In genomic region chr6:126210398-126211075, GRCh38 we compare ENCODE assay signal across 16 cellular contexts.
"Had no signal": no experiment of that assay in that cellular context is flagged by ENCODE, and none has a peak within 500 bp of the region (broad histone marks: within the 10 kb centered on the region; RNA-seq: fewer than 3 reads in every experiment).

No MANE protein-coding gene starts in this region.

- H3K27ac ChIP-seq: heart right ventricle, left ventricle myocardium inferior, ovary, skin epidermis, thyroid gland, WERI-Rb-1 had no signal

- H3K36me3 Mint-ChIP-seq: T-cell had no signal

- H3K4me1 Mint-ChIP-seq: activated T-helper 17 cell treated with anti-CD3 and anti-CD28 coated beads, Interleukin-2, amount 50 U/mL, for 72 hours; central memory CD8-positive, alpha-beta T cell; T-cell had no signal

- FAIRE-seq: frontal cortex, keratinocyte had no signal

- H3K9me3 ChIP-seq: ovary, thyroid gland, uterus had no signal

- H3K9me3 Mint-ChIP-seq: activated naive CD4-positive, alpha-beta T cell treated with anti-CD3 and anti-CD28 coated beads for 36 hours; central memory CD8-positive, alpha-beta T cell had no signal

- H3K4me1 ChIP-seq: heart right ventricle, left ventricle myocardium inferior, thyroid gland, uterus had no signal

- H3K27ac Mint-ChIP-seq: activated naive CD4-positive, alpha-beta T cell treated with anti-CD3 and anti-CD28 coated beads for 36 hours; activated T-helper 17 cell treated with anti-CD3 and anti-CD28 coated beads, Interleukin-2, amount 50 U/mL, for 72 hours; T-cell had no signal

- ATAC-seq: activated T-helper 17 cell treated with anti-CD3 and anti-CD28 coated beads, Interleukin-2, amount 50 U/mL, for 72 hours; heart right ventricle; T-cell had no signal

- H3K27me3 Mint-ChIP-seq: activated T-helper 17 cell treated with anti-CD3 and anti-CD28 coated beads, Interleukin-2, amount 50 U/mL, for 72 hours; central memory CD8-positive, alpha-beta T cell; T-cell had no signal

- H3K27me3 ChIP-seq: heart right ventricle, ovary, thyroid gland, uterus had no signal

- H3K36me3 ChIP-seq: heart right ventricle, left ventricle myocardium inferior, ovary, thyroid gland, uterus, WERI-Rb-1 had no signal

- DNase-seq: activated CD4-positive, alpha-beta T cell treated with anti-CD3 and anti-CD28 coated beads for 48 hours; activated naive CD4-positive, alpha-beta T cell treated with anti-CD3 and anti-CD28 coated beads for 36 hours; effector memory CD4-positive, alpha-beta T cell; heart right ventricle; left ventricle myocardium inferior; mesenchymal stem cell; ovary; T-cell; thyroid gland; uterus; WERI-Rb-1 had no signal

- H3K4me3 Mint-ChIP-seq: activated naive CD4-positive, alpha-beta T cell treated with anti-CD3 and anti-CD28 coated beads for 36 hours; activated T-helper 17 cell treated with anti-CD3 and anti-CD28 coated beads, Interleukin-2, amount 50 U/mL, for 72 hours; central memory CD8-positive, alpha-beta T cell; T-cell had no signal

- H3K4me3 ChIP-seq: heart right ventricle, left ventricle myocardium inferior, ovary, skin epidermis, thyroid gland, uterus had no signal
